ENCODE assay signal across 18 cellular contexts in the genomic region with DNA sequence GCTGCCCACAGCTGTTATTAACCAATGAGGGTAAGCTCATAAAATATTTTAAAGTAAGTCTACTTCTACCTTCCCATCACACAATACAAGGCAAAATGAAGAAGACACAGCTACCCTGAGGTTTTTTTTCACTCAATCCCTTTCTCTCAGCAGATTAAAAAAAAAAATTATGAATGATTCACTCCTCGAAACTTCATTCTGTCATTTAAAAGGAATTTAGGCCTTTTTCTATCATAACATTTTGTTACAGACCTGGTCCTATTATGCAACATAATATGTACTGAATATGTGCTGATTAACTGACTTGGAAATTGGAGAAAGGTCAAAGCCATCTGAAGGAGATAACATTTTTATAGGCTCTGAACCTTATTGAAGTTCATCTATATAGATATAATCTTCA. TPM values are rescaled to one million over a fixed set of nuclear protein-coding genes. Genes with fewer than 3 reads are reported as not detected.
DNase-seq lines count a peak whose midpoint lies in the region; ATAC-seq and TF ChIP-seq lines count a peak whose summit lies in the region.
"Had no signal": no experiment of that assay in that cellular context is flagged by ENCODE, and none has a peak within 500 bp of the region (broad histone marks: within the 10 kb centered on the region; RNA-seq: fewer than 3 reads in every experiment).

No MANE protein-coding gene starts in this region.

- no peak overlapping the region for H2BK15ac ChIP-seq in mesendoderm (replicated peaks; ENCODE audit: low read depth)

- H2BK120ac ChIP-seq in mesendoderm (ENCODE audit: low read depth, low read length), result no peak overlapping the region

- intact Hi-C loops in mammary epithelial cell (cut with micrococcal nuclease), result no loop called here

- in situ Hi-C loops in mammary epithelial cell (cut with MboI; ENCODE audit: low sequenced_read_pairs in 2 of 2), result no loop called here

- H3K9ac ChIP-seq in HUES48 (ENCODE audit: low read depth, low read length) (no peak overlapping the region), mammary epithelial cell (ENCODE audit: insufficient read depth, low read length) (no peak overlapping the region), mesendoderm (ENCODE audit: low read length) (no peak overlapping the region)
- H3K9ac ChIP-seq: BLaER1 had no signal

- CTCF ChIA-PET in mammary epithelial cell (lab: Charles Lee; ENCODE audit: low non-redundant PET), result no interaction called here

- dilution Hi-C loops in mammary epithelial cell (cut with HindIII; ENCODE audit: low sequenced_read_pairs), result no loop called here

- peak overlapping the region; percentile 18 for H2AFZ ChIP-seq in mammary epithelial cell (ENCODE audit: low read depth, low read length)

- H3K36me3 ChIP-seq in HUES48 (ENCODE audit: control insufficient read depth, insufficient read depth, low read length) (no peaks in the 10 kb centered on the region), mammary epithelial cell (ENCODE audit: insufficient read depth, low read length) (no peaks in the 10 kb centered on the region), kidney epithelial cell (ENCODE audit: control insufficient read depth, insufficient read depth, low read length) (no peaks in the 10 kb centered on the region), mesendoderm (ENCODE audit: control insufficient read depth, insufficient read depth, low read length) (no peaks in the 10 kb centered on the region)
- H3K36me3 ChIP-seq: BLaER1, upper lobe of right lung had no signal

- H3K79me1 ChIP-seq in mesendoderm (ENCODE audit: low read length), result no peaks in the 10 kb centered on the region

- no TSS peak for BruUV-seq in mammary epithelial cell (replicated peaks; lab: Mats Ljungman, UMichigan)

- H3K4me2 ChIP-seq in mammary epithelial cell (ENCODE audit: insufficient read depth, low read depth, low read length) (no peak overlapping the region), mesendoderm (ENCODE audit: low read length) (no peak overlapping the region)
- H3K4me2 ChIP-seq: BLaER1 had no signal

- H3K23ac ChIP-seq in mesendoderm (ENCODE audit: low read length), result no peak overlapping the region

- H3K27ac ChIP-seq in HUES48 (ENCODE audit: low read depth, low read length) (peak overlapping the region; percentile 87), mammary epithelial cell (ENCODE audit: insufficient read depth, low read depth, low read length) (peak overlapping the region; percentile 54), mesendoderm (ENCODE audit: low read depth, low read length) (no peak overlapping the region)
- H3K27ac ChIP-seq: BLaER1, upper lobe of right lung had no signal

- H3K4me3 ChIP-seq in HUES48 (ENCODE audit: low read depth, low read length), result no peak overlapping the region
- H3K4me3 ChIP-seq in mammary epithelial cell (replicated peaks in 1 of 3; ENCODE audit: insufficient read depth in 1 of 3, low read depth in 2 of 3, low read length in 3 of 3), result no peak overlapping the region
- no peak overlapping the region for H3K4me3 ChIP-seq in kidney epithelial cell (ENCODE audit: low read depth, low read length)
- H3K4me3 ChIP-seq in mesendoderm (ENCODE audit: low read length), result no peak overlapping the region
- H3K4me3 ChIP-seq: BLaER1, K562, upper lobe of right lung had no signal

- peak; percentile 48 for DNase-seq in AG08395 (ENCODE audit: low spot score)
- DNase-seq in mammary epithelial cell, result peak; percentile 66
- DNase-seq in kidney epithelial cell (ENCODE audit: low read depth), result peak; percentile 14
- no peak for DNase-seq in mesendoderm
- DNase-seq in NCI-H2081 (lab: John Stamatoyannopoulos, UW), result no peak
- no peak for DNase-seq in NOMO-1 treated with DMSO at 0.1 percent for 48 hours (lab: John Stamatoyannopoulos, UW; ENCODE audit: unreplicated experiment)
- DNase-seq: activated CD8-positive, alpha-beta T cell treated with anti-CD3 and anti-CD28 coated beads, Interleukin-2, amount 10 ng/mL, durations not matched to agents 7 days and 5 days; activated naive CD4-positive, alpha-beta T cell treated with anti-CD3 and anti-CD28 coated beads, Interleukin-2, amount 50 U/mL, for 16 hours; NCI-H2081 treated with DMSO at 0.1 percent for 48 hours; OCI-M1; stimulated activated CD4-positive, alpha-beta T cell treated with anti-CD3 and anti-CD28 coated beads, Interleukin-12 subunit alpha, Interleukin-12 subunit beta, amount 100 ng/mL, for 4 hours; T1000; upper lobe of right lung had no signal

- H4K20me1 ChIP-seq in mammary epithelial cell (ENCODE audit: insufficient read depth, low read length), result no peaks in the 10 kb centered on the region
- H4K20me1 ChIP-seq: BLaER1 had no signal

- H3K9me3 ChIP-seq in HUES48 (ENCODE audit: control insufficient read depth, insufficient read depth, low read length), result no peaks in the 10 kb centered on the region
- no peaks in the 10 kb centered on the region for H3K9me3 ChIP-seq in mammary epithelial cell (replicated peaks; ENCODE audit: insufficient read depth, low read length)
- H3K9me3 ChIP-seq: BLaER1, upper lobe of right lung had no signal

- no peak overlapping the region for H3K56ac ChIP-seq in mesendoderm (ENCODE audit: low read length)

- TF ChIP-seq CTCF in mammary epithelial cell (conservative IDR thresholded peaks at IDR 0.05 in 1 of 2, IDR thresholded peaks at IDR 0.05 in 1 of 2; ENCODE audit: extremely low read depth in 1 of 2, insufficient read depth in 1 of 2, low read depth in 1 of 2, low read length in 2 of 2) (no peak), kidney epithelial cell (IDR thresholded peaks at IDR 0.05; ENCODE audit: insufficient read depth, low read length, poor library complexity, severe bottlenecking) (no peak)

- 14% methylated on average over 1 of the region's 1 CpG for WGBS in mammary epithelial cell (ENCODE audit: low coverage, missing lambda C conversion rate)
- WGBS in mesendoderm (ENCODE audit: extremely low coverage, insufficient coverage, low lambda C conversion rate), result no CpG with 5 or more reads among the region's 1 CpG

- H3K18ac ChIP-seq in mesendoderm (ENCODE audit: low read length), result no peak overlapping the region

- H3K4ac ChIP-seq in mesendoderm (ENCODE audit: low read depth, low read length), result no peak overlapping the region

- H3K4me1 ChIP-seq in HUES48 (ENCODE audit: control insufficient read depth, insufficient read depth, low read length) (peaks cover 51% of the 10 kb centered on the region), mammary epithelial cell (ENCODE audit: insufficient read depth, low read length) (peaks cover 12% of the 10 kb centered on the region), mesendoderm (ENCODE audit: control insufficient read depth, low read depth, low read length) (peaks cover 8% of the 10 kb centered on the region)
- H3K4me1 ChIP-seq: upper lobe of right lung had no signal

- ATAC-seq in GM19023 (IDR thresholded peaks at IDR 0.05; ENCODE audit: unreplicated experiment), result no peak
- ATAC-seq: activated CD8-positive, alpha-beta T cell treated with anti-CD3 and anti-CD28 coated beads, Interleukin-2, amount 10 ng/mL, durations not matched to agents 7 days and 5 days; K562; upper lobe of right lung had no signal

- H2BK5ac ChIP-seq in mesendoderm (ENCODE audit: low read length), result no peak overlapping the region

- H4K8ac ChIP-seq in mesendoderm (ENCODE audit: low read depth, low read length), result no peak overlapping the region

- H3K79me2 ChIP-seq in mammary epithelial cell (ENCODE audit: insufficient read depth, low read length) (no peaks in the 10 kb centered on the region), mesendoderm (ENCODE audit: control insufficient read depth, insufficient read depth, low read length) (no peaks in the 10 kb centered on the region)

- H3K27me3 ChIP-seq in HUES48 (ENCODE audit: control insufficient read depth, insufficient read depth, low read length), result no peaks in the 10 kb centered on the region
- H3K27me3 ChIP-seq in mammary epithelial cell (ENCODE audit: insufficient read depth, low read length), result no peaks in the 10 kb centered on the region
- no peaks in the 10 kb centered on the region for H3K27me3 ChIP-seq in kidney epithelial cell (ENCODE audit: control insufficient read depth, insufficient read depth, low read length)
- no peaks in the 10 kb centered on the region for H3K27me3 ChIP-seq in mesendoderm (ENCODE audit: insufficient read depth, low read length, poor library complexity)
- H3K27me3 ChIP-seq: BLaER1, upper lobe of right lung had no signal

- no peak overlapping the region for H4K5ac ChIP-seq in mesendoderm (ENCODE audit: low read length)

- no peak overlapping the region for H2AK5ac ChIP-seq in mesendoderm (ENCODE audit: low read length)

RNA-seq across cellular contexts. Expression of a gene that starts 45.5 kb away (rescaled TPM):
- total RNA-seq in mammary epithelial cell, result not detected
- not detected for polyA plus RNA-seq in mammary epithelial cell
- not detected for polyA minus RNA-seq in mammary epithelial cell
- not detected in 2 replicates for total RNA-seq in kidney epithelial cell
- not detected for polyA plus RNA-seq in mesendoderm (2013, experiment 1 of 2)
- not detected for polyA plus RNA-seq in mesendoderm (2013, experiment 2 of 2)
- total RNA-seq: activated CD8-positive, alpha-beta T cell treated with anti-CD3 and anti-CD28 coated beads, Interleukin-2, amount 10 ng/mL, durations not matched to agents 7 days and 5 days; dermis microvascular lymphatic vessel endothelial cell; K562; upper lobe of right lung had no signal
- polyA plus RNA-seq: K562 had no signal

Comparison
In these comparisons a context has a peak if more than half of its experiments do, and no peak if none do; other contexts are left out.
1. DNase-seq: peak in AG08395 (single experiment), mammary epithelial cell (single experiment) and kidney epithelial cell (single experiment); none in mesendoderm (single experiment), NCI-H2081 (0 of 2) and NOMO-1 treated with DMSO at 0.1 percent for 48 hours (single experiment).